Comparison of ENCODE assay signal across 9 cellular contexts in the genomic region with DNA sequence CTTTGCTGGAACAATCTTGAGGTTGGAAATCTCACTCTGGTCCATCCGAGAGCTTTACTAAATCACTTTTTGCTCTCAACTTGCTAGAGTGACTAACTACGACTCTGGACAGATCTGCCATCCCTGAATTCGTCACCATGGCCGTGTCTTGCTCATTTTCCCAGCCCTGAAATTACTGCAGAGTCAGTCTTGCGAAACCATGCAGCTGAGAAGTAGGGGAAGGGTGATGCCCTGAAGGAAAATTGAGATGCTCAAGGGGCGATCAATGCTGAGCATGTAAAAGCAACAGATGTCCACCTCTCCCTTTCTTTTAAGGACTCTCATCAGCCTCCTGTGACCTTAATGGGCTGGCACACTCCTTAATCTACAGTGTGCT. TPM values are rescaled to one million over a fixed set of nuclear protein-coding genes. Genes with fewer than 3 reads are reported as not detected.
DNase-seq lines count a peak whose midpoint lies in the region; ATAC-seq and TF ChIP-seq lines count a peak whose summit lies in the region.
"Had no signal": no experiment of that assay in that cellular context is flagged by ENCODE, and none has a peak within 500 bp of the region (broad histone marks: within the 10 kb centered on the region; RNA-seq: fewer than 3 reads in every experiment).

No MANE protein-coding gene starts in this region.

- H3K27ac Mint-ChIP-seq in activated CD4-positive, alpha-beta memory T cell treated with anti-CD3 and anti-CD28 coated beads, Interleukin-2, amount 10 ng/mL, durations not matched to agents 7 days and 5 days = no peak overlapping the region
- H3K27ac Mint-ChIP-seq: activated naive CD4-positive, alpha-beta T cell treated with anti-CD3 and anti-CD28 coated beads, Interleukin-2, amount 10 ng/mL, durations not matched to agents 7 days and 5 days had no signal

- no peak overlapping the region for H2AFZ ChIP-seq in smooth muscle cell (ENCODE audit: low read depth)

- no peak overlapping the region for H3K4me3 Mint-ChIP-seq in activated CD4-positive, alpha-beta memory T cell treated with anti-CD3 and anti-CD28 coated beads, Interleukin-2, amount 10 ng/mL, durations not matched to agents 7 days and 5 days
- H3K4me3 Mint-ChIP-seq: activated naive CD4-positive, alpha-beta T cell treated with anti-CD3 and anti-CD28 coated beads, Interleukin-2, amount 10 ng/mL, durations not matched to agents 7 days and 5 days had no signal

- H3K4me1 Mint-ChIP-seq in activated CD4-positive, alpha-beta memory T cell treated with anti-CD3 and anti-CD28 coated beads, Interleukin-2, amount 10 ng/mL, durations not matched to agents 7 days and 5 days = no peaks in the 10 kb centered on the region
- H3K4me1 Mint-ChIP-seq: activated naive CD4-positive, alpha-beta T cell treated with anti-CD3 and anti-CD28 coated beads, Interleukin-2, amount 10 ng/mL, durations not matched to agents 7 days and 5 days had no signal

- no peak overlapping the region for H3K9ac ChIP-seq in smooth muscle cell (ENCODE audit: low read depth)

- H3K36me3 Mint-ChIP-seq in activated CD4-positive, alpha-beta memory T cell treated with anti-CD3 and anti-CD28 coated beads, Interleukin-2, amount 10 ng/mL, durations not matched to agents 7 days and 5 days (ENCODE audit: low read depth) = no peaks in the 10 kb centered on the region

- peak; percentile 75 for DNase-seq in GM04503 (ENCODE audit: low read depth)
- no peak for DNase-seq in RWPE2 (ENCODE audit: low spot score)
- DNase-seq in smooth muscle cell (lab: John Stamatoyannopoulos, UW; ENCODE audit: unreplicated experiment) = no peak
- DNase-seq in DMS153 treated with DMSO at 0.1 percent for 48 hours (lab: John Stamatoyannopoulos, UW; ENCODE audit: unreplicated experiment) = no peak
- DNase-seq in activated CD4-positive, alpha-beta memory T cell treated with anti-CD3 and anti-CD28 coated beads, Interleukin-2, amount 10 ng/mL, durations not matched to agents 7 days and 5 days = no peak
- DNase-seq in DMS 273 (lab: John Stamatoyannopoulos, UW; ENCODE audit: unreplicated experiment) = no peak
- DNase-seq in NCI-H2107 (lab: John Stamatoyannopoulos, UW) = no peak
- DNase-seq: activated naive CD4-positive, alpha-beta T cell treated with anti-CD3 and anti-CD28 coated beads, Interleukin-2, amount 10 ng/mL, durations not matched to agents 7 days and 5 days had no signal

- 0 out of 2 replicates have a peak, but pooled peaks cover 8% of the 10 kb centered on the region for H3K36me3 ChIP-seq in RWPE2 (ENCODE audit: low read depth)
- H3K36me3 ChIP-seq in gastroesophageal sphincter = peaks cover 0 to 62% of the 10 kb centered on the region in 2 donors
- no peaks in the 10 kb centered on the region for H3K36me3 ChIP-seq in smooth muscle cell (ENCODE audit: low read depth)

- TF ChIP-seq EP300 in gastroesophageal sphincter (IDR thresholded peaks at IDR 0.05) = no peak

- H3K27me3 Mint-ChIP-seq in activated CD4-positive, alpha-beta memory T cell treated with anti-CD3 and anti-CD28 coated beads, Interleukin-2, amount 10 ng/mL, durations not matched to agents 7 days and 5 days = no peaks in the 10 kb centered on the region
- H3K27me3 Mint-ChIP-seq: activated naive CD4-positive, alpha-beta T cell treated with anti-CD3 and anti-CD28 coated beads, Interleukin-2, amount 10 ng/mL, durations not matched to agents 7 days and 5 days had no signal

- CTCF ChIA-PET in activated CD4-positive, alpha-beta memory T cell treated with anti-CD3 and anti-CD28 coated beads, Interleukin-2, amount 10 ng/mL, durations not matched to agents 7 days and 5 days (lab: Charles Lee) = interaction anchor here (0.8 to 3.8 kb wide), 4 partner anchors 51 to 255 kb away, joined by 3 to 14 read pairs (median 3); no protein-coding TSS in a partner anchor

- no peaks in the 10 kb centered on the region for H3K9me3 Mint-ChIP-seq in activated CD4-positive, alpha-beta memory T cell treated with anti-CD3 and anti-CD28 coated beads, Interleukin-2, amount 10 ng/mL, durations not matched to agents 7 days and 5 days
- H3K9me3 Mint-ChIP-seq: activated naive CD4-positive, alpha-beta T cell treated with anti-CD3 and anti-CD28 coated beads, Interleukin-2, amount 10 ng/mL, durations not matched to agents 7 days and 5 days had no signal

- no peaks in the 10 kb centered on the region for H3K27me3 ChIP-seq in RWPE2 (ENCODE audit: insufficient read depth, poor library complexity, severe bottlenecking)
- no peaks in the 10 kb centered on the region for H3K27me3 ChIP-seq in gastroesophageal sphincter
- no peaks in the 10 kb centered on the region for H3K27me3 ChIP-seq in smooth muscle cell (ENCODE audit: low read depth)

- ATAC-seq in RWPE2 (ENCODE audit: low read depth) (peak; percentile 77), gastroesophageal sphincter (peak; percentile 66)

- H3K9me3 ChIP-seq in RWPE2 (ENCODE audit: severe bottlenecking) (no peaks in the 10 kb centered on the region), gastroesophageal sphincter (no peaks in the 10 kb centered on the region), smooth muscle cell (replicated peaks; ENCODE audit: low read depth) (no peaks in the 10 kb centered on the region)

- TF ChIP-seq CTCF in RWPE2 (IDR thresholded peaks at IDR 0.05; ENCODE audit: poor library complexity, severe bottlenecking) = no peak
- no peak for TF ChIP-seq CTCF in gastroesophageal sphincter (IDR thresholded peaks at IDR 0.05)
- no peak for TF ChIP-seq CTCF in smooth muscle cell (IDR thresholded peaks at IDR 0.05; ENCODE audit: borderline replicate concordance, insufficient read depth, poor library complexity, severe bottlenecking)

- peaks cover 7% of the 10 kb centered on the region for H3K4me1 ChIP-seq in RWPE2 (ENCODE audit: insufficient read depth, poor library complexity, severe bottlenecking)
- H3K4me1 ChIP-seq in gastroesophageal sphincter = peaks cover 4 to 21% (median 7%) of the 10 kb centered on the region in 3 donors
- H3K4me1 ChIP-seq in smooth muscle cell (ENCODE audit: low read depth) = no peaks in the 10 kb centered on the region

- H3K4me3 ChIP-seq in RWPE2 (ENCODE audit: severe bottlenecking) = no peak overlapping the region
- H3K4me3 ChIP-seq in gastroesophageal sphincter = no peak overlapping the region
- H3K4me3 ChIP-seq in smooth muscle cell = no peak overlapping the region

- peaks cover 27% of the 10 kb centered on the region for H4K20me1 ChIP-seq in smooth muscle cell (ENCODE audit: low read depth)

- POLR2A ChIA-PET in activated CD4-positive, alpha-beta memory T cell treated with anti-CD3 and anti-CD28 coated beads, Interleukin-2, amount 10 ng/mL, durations not matched to agents 7 days and 5 days (lab: Charles Lee) = no interaction called here

- no peak for TF ChIP-seq POLR2A in gastroesophageal sphincter (IDR thresholded peaks at IDR 0.05)

- peaks cover 5% of the 10 kb centered on the region for H3F3A ChIP-seq in smooth muscle cell (ENCODE audit: low read depth)

- H3K79me2 ChIP-seq in smooth muscle cell (ENCODE audit: low read depth) = peaks cover 12% of the 10 kb centered on the region

- no peak overlapping the region for H3K4me2 ChIP-seq in smooth muscle cell

- H3K27ac ChIP-seq in RWPE2 (ENCODE audit: poor library complexity, severe bottlenecking) = no peak overlapping the region
- H3K27ac ChIP-seq in gastroesophageal sphincter = peak overlapping the region in 3 of 4 donors; percentile 37 to 59 (median 42)
- H3K27ac ChIP-seq in smooth muscle cell (ENCODE audit: low read depth) = peak overlapping the region; percentile 13

- 80% methylated on average over 6 of the region's 6 CpGs; no CpG with 5 or more reads in 1 of the 2 donors for WGBS in gastroesophageal sphincter (ENCODE audit: low coverage in 1 of 2), 2 donors
- WGBS in smooth muscle cell (ENCODE audit: low lambda C conversion rate) = 32% methylated on average over 6 of the region's 6 CpGs

RNA-seq across cellular contexts. Expression of a gene that starts 18.8 kb away (rescaled TPM):
- 10 to 100 TPM; 11.3 to 27.3 (median 18.8) TPM for total RNA-seq in gastroesophageal sphincter
- 15.1 and 16.0 TPM in 2 replicates for total RNA-seq in smooth muscle cell
- polyA plus RNA-seq in smooth muscle cell = 14.4 and 18.7 TPM in 2 replicates
- total RNA-seq in activated CD4-positive, alpha-beta memory T cell treated with anti-CD3 and anti-CD28 coated beads, Interleukin-2, amount 10 ng/mL, durations not matched to agents 7 days and 5 days = 1 to 10 TPM; 6.9 to 7.2 TPM

RNA-seq across cellular contexts. Expression of a gene that starts 46.9 kb away (rescaled TPM):
- total RNA-seq in gastroesophageal sphincter (10 to 100 TPM in 2 of 4 donors, 1 to 10 TPM in 2; 3.7 to 63.8 (median 10.4) TPM), smooth muscle cell (2.9 and 4.5 TPM in 2 replicates)
- 1.9 and 2.0 TPM in 2 replicates for polyA plus RNA-seq in smooth muscle cell
- total RNA-seq in activated CD4-positive, alpha-beta memory T cell treated with anti-CD3 and anti-CD28 coated beads, Interleukin-2, amount 10 ng/mL, durations not matched to agents 7 days and 5 days = not detected
